Comparison of ENCODE assay signal across 1 cellular context in the genomic region with DNA sequence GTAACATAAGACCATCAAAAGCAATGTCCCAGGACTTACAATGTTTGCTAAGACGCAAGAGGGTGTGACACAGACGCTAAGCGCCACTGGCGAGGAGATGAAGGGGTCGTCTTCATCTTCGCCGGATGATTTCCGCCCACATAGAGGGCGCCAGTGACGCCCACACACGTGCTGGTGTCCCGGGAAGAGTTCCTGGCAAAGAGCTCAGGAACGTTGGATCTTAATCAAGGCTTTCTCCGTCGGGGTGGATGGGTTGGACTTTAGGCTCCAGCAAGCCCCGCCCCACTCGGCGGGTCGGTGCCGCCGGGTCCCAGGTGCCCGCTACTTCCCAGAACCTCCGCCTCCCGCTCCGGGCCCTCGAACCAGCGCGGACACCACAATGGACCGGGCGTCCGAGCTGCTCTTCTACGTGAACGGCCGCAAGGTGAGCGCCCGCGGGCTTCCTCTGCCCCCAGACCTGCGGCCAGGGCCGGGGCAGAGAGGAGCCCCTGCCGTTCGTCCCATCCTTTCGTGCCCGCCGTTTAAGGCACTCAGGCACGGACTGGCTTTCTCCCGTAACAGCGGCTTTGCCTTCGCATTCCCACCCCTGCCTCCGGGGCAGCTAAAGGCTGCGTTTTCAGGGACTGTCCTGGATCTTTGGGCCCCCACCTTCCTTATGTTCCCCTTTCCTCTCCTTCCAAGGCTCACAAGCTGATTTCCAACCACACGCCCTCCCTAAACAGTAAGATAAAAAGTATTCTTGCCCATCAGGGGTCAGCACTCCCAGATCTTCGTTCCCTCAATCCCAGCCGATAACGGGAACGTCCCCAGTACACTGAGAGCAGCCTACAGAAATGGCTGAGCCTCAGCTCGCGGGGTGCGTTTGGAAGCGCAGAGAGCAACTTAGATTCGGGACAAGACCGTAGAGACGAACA.
TF ChIP-seq lines count a peak whose summit lies in the region.

A gene (plus strand): TSS at position 285 of the 914 bp plus-strand sequence. CDS start 95 bp downstream, at position 380.

TF ChIP-seq in WTC11, 78 proteins besides CTCF, POLR2A, EP300 and RAD21 (continued from another document):
- TF ChIP-seq, protein P1, sequence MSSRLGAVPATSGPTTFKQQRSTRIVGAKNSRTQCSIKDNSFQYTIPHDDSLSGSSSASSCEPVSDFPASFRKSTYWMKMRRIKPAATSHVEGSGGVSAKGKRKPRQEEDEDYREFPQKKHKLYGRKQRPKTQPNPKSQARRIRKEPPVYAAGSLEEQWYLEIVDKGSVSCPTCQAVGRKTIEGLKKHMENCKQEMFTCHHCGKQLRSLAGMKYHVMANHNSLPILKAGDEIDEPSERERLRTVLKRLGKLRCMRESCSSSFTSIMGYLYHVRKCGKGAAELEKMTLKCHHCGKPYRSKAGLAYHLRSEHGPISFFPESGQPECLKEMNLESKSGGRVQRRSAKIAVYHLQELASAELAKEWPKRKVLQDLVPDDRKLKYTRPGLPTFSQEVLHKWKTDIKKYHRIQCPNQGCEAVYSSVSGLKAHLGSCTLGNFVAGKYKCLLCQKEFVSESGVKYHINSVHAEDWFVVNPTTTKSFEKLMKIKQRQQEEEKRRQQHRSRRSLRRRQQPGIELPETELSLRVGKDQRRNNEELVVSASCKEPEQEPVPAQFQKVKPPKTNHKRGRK (CRISPR knock-in tag; IDR thresholded peaks at IDR 0.05; ENCODE audit: borderline replicate concordance): no peak
- TF ChIP-seq, protein P2, sequence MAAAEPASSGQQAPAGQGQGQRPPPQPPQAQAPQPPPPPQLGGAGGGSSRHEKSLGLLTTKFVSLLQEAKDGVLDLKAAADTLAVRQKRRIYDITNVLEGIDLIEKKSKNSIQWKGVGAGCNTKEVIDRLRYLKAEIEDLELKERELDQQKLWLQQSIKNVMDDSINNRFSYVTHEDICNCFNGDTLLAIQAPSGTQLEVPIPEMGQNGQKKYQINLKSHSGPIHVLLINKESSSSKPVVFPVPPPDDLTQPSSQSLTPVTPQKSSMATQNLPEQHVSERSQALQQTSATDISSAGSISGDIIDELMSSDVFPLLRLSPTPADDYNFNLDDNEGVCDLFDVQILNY (CRISPR knock-in tag; IDR thresholded peaks at IDR 0.05): peak; percentile 11; the same call in 1 of the 2 replicates
- TF ChIP-seq, protein P3, sequence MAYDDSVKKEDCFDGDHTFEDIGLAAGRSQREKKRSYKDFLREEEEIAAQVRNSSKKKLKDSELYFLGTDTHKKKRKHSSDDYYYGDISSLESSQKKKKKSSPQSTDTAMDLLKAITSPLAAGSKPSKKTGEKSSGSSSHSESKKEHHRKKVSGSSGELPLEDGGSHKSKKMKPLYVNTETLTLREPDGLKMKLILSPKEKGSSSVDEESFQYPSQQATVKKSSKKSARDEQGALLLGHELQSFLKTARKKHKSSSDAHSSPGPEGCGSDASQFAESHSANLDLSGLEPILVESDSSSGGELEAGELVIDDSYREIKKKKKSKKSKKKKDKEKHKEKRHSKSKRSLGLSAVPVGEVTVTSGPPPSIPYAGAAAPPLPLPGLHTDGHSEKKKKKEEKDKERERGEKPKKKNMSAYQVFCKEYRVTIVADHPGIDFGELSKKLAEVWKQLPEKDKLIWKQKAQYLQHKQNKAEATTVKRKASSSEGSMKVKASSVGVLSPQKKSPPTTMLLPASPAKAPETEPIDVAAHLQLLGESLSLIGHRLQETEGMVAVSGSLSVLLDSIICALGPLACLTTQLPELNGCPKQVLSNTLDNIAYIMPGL (CRISPR knock-in tag; IDR thresholded peaks at IDR 0.05): peak; percentile 54
- TF ChIP-seq NR1H2 (CRISPR knock-in tag; IDR thresholded peaks at IDR 0.05) (no peak), IRF2 (CRISPR knock-in tag; IDR thresholded peaks at IDR 0.05; ENCODE audit: borderline replicate concordance, low read depth) (no peak), NFYB (CRISPR knock-in tag; conservative IDR thresholded peaks at IDR 0.05; ENCODE audit: low read depth) (0 out of 2 replicates have a peak, but pooled peaks have one; percentile 10), GTF2I (CRISPR knock-in tag; conservative IDR thresholded peaks at IDR 0.05) (no peak), ATF1 (CRISPR knock-in tag; IDR thresholded peaks at IDR 0.05) (no peak), ZNF317 (CRISPR knock-in tag; IDR thresholded peaks at IDR 0.05; ENCODE audit: borderline replicate concordance, low read depth) (no peak), RELA (CRISPR knock-in tag; IDR thresholded peaks at IDR 0.05; ENCODE audit: borderline replicate concordance) (no peak), NR2C2 (CRISPR knock-in tag; IDR thresholded peaks at IDR 0.05) (no peak), CREM (CRISPR knock-in tag; IDR thresholded peaks at IDR 0.05) (0 out of 2 replicates have a peak, but pooled peaks have one; percentile 49)
- TF ChIP-seq, protein P4, sequence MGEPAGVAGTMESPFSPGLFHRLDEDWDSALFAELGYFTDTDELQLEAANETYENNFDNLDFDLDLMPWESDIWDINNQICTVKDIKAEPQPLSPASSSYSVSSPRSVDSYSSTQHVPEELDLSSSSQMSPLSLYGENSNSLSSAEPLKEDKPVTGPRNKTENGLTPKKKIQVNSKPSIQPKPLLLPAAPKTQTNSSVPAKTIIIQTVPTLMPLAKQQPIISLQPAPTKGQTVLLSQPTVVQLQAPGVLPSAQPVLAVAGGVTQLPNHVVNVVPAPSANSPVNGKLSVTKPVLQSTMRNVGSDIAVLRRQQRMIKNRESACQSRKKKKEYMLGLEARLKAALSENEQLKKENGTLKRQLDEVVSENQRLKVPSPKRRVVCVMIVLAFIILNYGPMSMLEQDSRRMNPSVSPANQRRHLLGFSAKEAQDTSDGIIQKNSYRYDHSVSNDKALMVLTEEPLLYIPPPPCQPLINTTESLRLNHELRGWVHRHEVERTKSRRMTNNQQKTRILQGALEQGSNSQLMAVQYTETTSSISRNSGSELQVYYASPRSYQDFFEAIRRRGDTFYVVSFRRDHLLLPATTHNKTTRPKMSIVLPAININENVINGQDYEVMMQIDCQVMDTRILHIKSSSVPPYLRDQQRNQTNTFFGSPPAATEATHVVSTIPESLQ (CRISPR knock-in tag; IDR thresholded peaks at IDR 0.05): no peak
